9 cellular contexts compared by ENCODE assay signal in genomic region chr12:131829795-131830334, GRCh38. TPM values are rescaled to one million over a fixed set of nuclear protein-coding genes. Genes with fewer than 3 reads are reported as not detected.
DNase-seq lines count a peak whose midpoint lies in the region; ATAC-seq and TF ChIP-seq lines count a peak whose summit lies in the region.
"Had no signal": no experiment of that assay in that cellular context is flagged by ENCODE, and none has a peak within 500 bp of the region (broad histone marks: within the 10 kb centered on the region; RNA-seq: fewer than 3 reads in every experiment).

No MANE protein-coding gene starts in this region.

- WGBS in thymus, result 19% methylated on average over 28 of the region's 28 CpGs

- DNase-seq in NCI-H748 (lab: John Stamatoyannopoulos, UW; ENCODE audit: unreplicated experiment) (peak; percentile 39), NCI-H748 treated with DMSO at 0.1 percent for 48 hours (lab: John Stamatoyannopoulos, UW) (no peak), brain microvascular endothelial cell (no peak), kidney epithelial cell (ENCODE audit: low read depth) (no peak), CD1c-positive myeloid dendritic cell (ENCODE audit: extremely low spot score) (no peak), HT-29 (ENCODE audit: low spot score) (no peak)

- H3K4me3 ChIP-seq in brain microvascular endothelial cell (ENCODE audit: low read depth, low read length) (peak overlapping the region; percentile 67), kidney epithelial cell (ENCODE audit: low read depth, low read length) (peak overlapping the region; percentile 30), thymus (ENCODE audit: low read length) (peak overlapping the region; percentile 25)

- in situ Hi-C loops in brain microvascular endothelial cell (cut with HindIII; ENCODE audit: low pct_ligation_motif_present, low sequenced_read_pairs), result no loop called here

- H3K36me3 ChIP-seq in brain microvascular endothelial cell (replicated peaks), result no peaks in the 10 kb centered on the region
- no peaks in the 10 kb centered on the region for H3K36me3 ChIP-seq in kidney epithelial cell (ENCODE audit: control insufficient read depth, insufficient read depth, low read length)
- no peaks in the 10 kb centered on the region for H3K36me3 ChIP-seq in thymus (ENCODE audit: control insufficient read depth, insufficient read depth)

- H3K4me1 ChIP-seq in thymus (ENCODE audit: control insufficient read depth, insufficient read depth, low read length), result no peaks in the 10 kb centered on the region

- no peak for TF ChIP-seq CTCF in brain microvascular endothelial cell (IDR thresholded peaks at IDR 0.05; ENCODE audit: low read depth, low read length, missing control alignments)
- TF ChIP-seq CTCF in kidney epithelial cell (IDR thresholded peaks at IDR 0.05; ENCODE audit: insufficient read depth, low read length, poor library complexity, severe bottlenecking), result no peak

- H3K27ac ChIP-seq in brain microvascular endothelial cell (no peak overlapping the region), thymus (ENCODE audit: low read depth) (no peak overlapping the region)
- H3K27ac ChIP-seq: C4-2B had no signal

- H3K27me3 ChIP-seq in brain microvascular endothelial cell (replicated peaks), result no peaks in the 10 kb centered on the region
- peaks cover 65% of the 10 kb centered on the region for H3K27me3 ChIP-seq in kidney epithelial cell (ENCODE audit: control insufficient read depth, insufficient read depth, low read length)
- peaks cover 54% of the 10 kb centered on the region for H3K27me3 ChIP-seq in thymus (ENCODE audit: control insufficient read depth, insufficient read depth)

- H3K9me3 ChIP-seq in thymus (ENCODE audit: control insufficient read depth), result no peaks in the 10 kb centered on the region

- ATAC-seq in HG03159 (IDR thresholded peaks at IDR 0.05; ENCODE audit: unreplicated experiment), result no peak

RNA-seq across cellular contexts. Expression of gene MMP17, which starts 1.7 kb away (rescaled TPM):
- 1.7 and 7.3 TPM in 2 replicates for total RNA-seq in kidney epithelial cell
- 4.2 TPM for polyA plus RNA-seq in thymus
- not detected in 2 replicates for total RNA-seq in HT-29 (2014; rRNA removed; shearing (Covaris generic))
